Comparison of ENCODE assay signal across 7 cellular contexts in the genomic region with DNA sequence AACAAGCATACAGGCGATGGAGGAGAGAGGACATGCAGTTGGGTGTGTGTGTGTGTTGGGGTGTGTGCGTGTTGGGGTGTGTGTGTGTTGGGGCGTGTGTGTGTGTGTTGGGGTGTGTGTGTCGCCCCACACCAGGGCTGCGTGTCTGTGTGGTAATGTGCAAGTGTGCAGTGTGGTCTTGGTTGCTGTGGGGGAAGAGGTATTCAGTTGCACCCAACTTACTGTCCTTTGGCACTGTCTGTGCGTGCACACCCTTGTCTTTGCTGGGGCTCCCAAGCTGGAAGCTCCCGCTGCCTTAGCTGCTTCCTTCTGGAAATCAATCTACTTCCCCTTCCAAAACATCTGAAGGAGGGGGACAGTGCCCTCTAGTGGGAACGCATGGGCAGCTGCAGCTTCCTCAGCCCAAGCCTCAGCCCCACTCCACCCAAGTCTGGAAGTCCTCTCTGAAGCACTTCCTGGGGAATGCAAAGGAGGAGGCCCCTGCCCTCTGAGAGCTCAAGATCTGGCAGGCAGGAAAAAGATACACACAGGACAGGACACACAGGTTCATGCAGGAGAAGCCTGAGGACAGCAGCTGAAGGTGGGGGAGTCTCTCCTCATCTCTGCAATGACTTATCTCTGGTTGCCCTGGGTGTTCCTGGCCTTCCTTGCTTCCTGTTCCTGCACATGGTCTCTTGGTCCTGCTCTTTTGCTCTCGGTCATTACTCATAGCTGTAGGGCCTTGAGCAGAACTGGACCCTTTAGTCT. TPM values are rescaled to one million over a fixed set of nuclear protein-coding genes. Genes with fewer than 3 reads are reported as not detected.
A peak's percentile ranks its signal among the peaks of the same experiment; 100 is the strongest.
DNase-seq lines count a peak whose midpoint lies in the region; ATAC-seq and TF ChIP-seq lines count a peak whose summit lies in the region.

No MANE protein-coding gene starts in this region.

- TF ChIP-seq CTCF in GM12875 (IDR thresholded peaks at IDR 0.05; ENCODE audit: borderline replicate concordance, insufficient read depth, low read depth, low read length) (peak; percentile 97), body of pancreas (IDR thresholded peaks at IDR 0.05) (peak; percentile 84 to 96 (median 91))

- no peaks in the 10 kb centered on the region for H3K36me3 ChIP-seq in body of pancreas (replicated peaks in 1 of 2; ENCODE audit: insufficient read depth in 1 of 2, low read depth in 2 of 2)

- H3K27ac ChIP-seq in body of pancreas: no peak overlapping the region

- WGBS in body of pancreas, 2 donors: 28 to 29% methylated on average over 8 to 9 of the region's 9 CpGs

- peak; percentile 48 for DNase-seq in NCI-H1694 (lab: John Stamatoyannopoulos, UW)
- DNase-seq in T-helper 9 cell: peak; percentile 48
- DNase-seq in body of pancreas: peak; percentile 82 to 83 (median 82)
- DNase-seq in inferior parietal cortex (ENCODE audit: extremely low spot score): peak; percentile 88
- DNase-seq in smooth muscle cell of the brain vasculature (ENCODE audit: low read depth, low spot score): peak; percentile 70

- TF ChIP-seq POLR2A in body of pancreas (IDR thresholded peaks at IDR 0.05): no peak

- H3K4me3 ChIP-seq in GM12875 (ENCODE audit: low read depth, low read length) (no peak overlapping the region), body of pancreas (no peak overlapping the region)

- peaks cover 4% of the 10 kb centered on the region for H3K4me1 ChIP-seq in body of pancreas

- peak; percentile 81 for ATAC-seq in body of pancreas
- no peak for ATAC-seq in HG03280 (IDR thresholded peaks at IDR 0.05; ENCODE audit: unreplicated experiment)

- no peaks in the 10 kb centered on the region for H3K27me3 ChIP-seq in body of pancreas

- no peaks in the 10 kb centered on the region for H3K9me3 ChIP-seq in body of pancreas

- intact Hi-C loops in body of pancreas (cut with DNase I): no loop called here

RNA-seq across cellular contexts. Expression of a gene that starts 13.1 kb away (rescaled TPM):
- under 1 TPM; 0.52 to 0.99 TPM for total RNA-seq in body of pancreas

RNA-seq across cellular contexts. Expression of a gene that starts 14.7 kb away (rescaled TPM):
- 10 to 100 TPM; 34.2 to 52.7 TPM for total RNA-seq in body of pancreas

RNA-seq across cellular contexts. Expression of a gene that starts 33.3 kb away (rescaled TPM):
- total RNA-seq in body of pancreas: 100 to 1,000 TPM in 1 of 2 donors, 1 to 10 TPM in 1; 7.0 to 232 TPM

RNA-seq across cellular contexts. Expression of a gene that starts 41.5 kb away (rescaled TPM):
- 10 to 100 TPM; 14.5 to 47.8 TPM for total RNA-seq in body of pancreas

RNA-seq across cellular contexts. Expression of a gene that starts 45.2 kb away (rescaled TPM):
- total RNA-seq in body of pancreas: 1 to 10 TPM; 3.9 to 4.6 TPM
